ENCODE assay signal across 17 cellular contexts in genomic region chr10:85231534-85232270, GRCh38.
DNase-seq lines count a peak whose midpoint lies in the region; ATAC-seq and TF ChIP-seq lines count a peak whose summit lies in the region.
"Had no signal": no experiment of that assay in that cellular context is flagged by ENCODE, and none has a peak within 500 bp of the region (broad histone marks: within the 10 kb centered on the region; RNA-seq: fewer than 3 reads in every experiment).

No MANE protein-coding gene starts in this region.

- peaks cover 0 to 7% of the 10 kb centered on the region in 2 donors for H3K9me3 Mint-ChIP-seq in stimulated activated naive CD8-positive, alpha-beta T cell treated with anti-CD3 and anti-CD28 coated beads, Interleukin-15, amount 100 ng/mL, for 72 hours
- H3K9me3 Mint-ChIP-seq: CD4-positive, alpha-beta T cell; CD8-positive, alpha-beta T cell had no signal

- peak; percentile 5 for DNase-seq in NCI-H1105 treated with DMSO at 0.1 percent for 48 hours (lab: John Stamatoyannopoulos, UW)
- DNase-seq in NCI-H1105 (lab: John Stamatoyannopoulos, UW): no peak
- no peak for DNase-seq in left lobe of liver (ENCODE audit: low spot score)
- DNase-seq in thyroid gland: no peak
- DNase-seq in stimulated activated naive CD8-positive, alpha-beta T cell treated with anti-CD3 and anti-CD28 coated beads, Interleukin-15, amount 100 ng/mL, for 72 hours: no peak
- DNase-seq: AML-193; Caco-2; Calu3; CD4-positive, alpha-beta T cell; CD8-positive, alpha-beta T cell; DMS79 treated with DMSO at 0.1 percent for 48 hours; GF-D8 had no signal

- TF ChIP-seq POLR2A in thyroid gland (IDR thresholded peaks at IDR 0.05): no peak

- H3K27me3 ChIP-seq in thyroid gland: no peaks in the 10 kb centered on the region
- H3K27me3 ChIP-seq: BLaER1 treated with 17β-estradiol and CSF1 and Interleukin-3, amounts not matched to agents 10 nM and 100 nM had no signal

- peak; percentile 85 for ATAC-seq in left lobe of liver
- ATAC-seq in stimulated activated naive CD8-positive, alpha-beta T cell treated with anti-CD3 and anti-CD28 coated beads, Interleukin-15, amount 100 ng/mL, for 72 hours: no peak
- ATAC-seq: A549; CD8-positive, alpha-beta T cell had no signal

- TF ChIP-seq CTCF in thyroid gland (IDR thresholded peaks at IDR 0.05): no peak

- intact Hi-C loops in thyroid gland (cut with DNase I): no loop called here

- H3K36me3 ChIP-seq in thyroid gland: no peaks in the 10 kb centered on the region
- H3K36me3 ChIP-seq: BLaER1 treated with 17β-estradiol and CSF1 and Interleukin-3, amounts not matched to agents 10 nM and 100 nM had no signal

- peaks cover 31 to 47% of the 10 kb centered on the region in 2 donors for H3K4me1 ChIP-seq in thyroid gland
- H3K4me1 ChIP-seq: A549; BLaER1 treated with 17β-estradiol and CSF1 and Interleukin-3, amounts not matched to agents 10 nM and 100 nM; Caco-2 had no signal

- no peaks in the 10 kb centered on the region for H3K9me3 ChIP-seq in thyroid gland
- H3K9me3 ChIP-seq: A549; BLaER1 treated with 17β-estradiol and CSF1 and Interleukin-3, amounts not matched to agents 10 nM and 100 nM; Caco-2 had no signal

- no peaks in the 10 kb centered on the region for H3K27me3 Mint-ChIP-seq in stimulated activated naive CD8-positive, alpha-beta T cell treated with anti-CD3 and anti-CD28 coated beads, Interleukin-15, amount 100 ng/mL, for 72 hours
- H3K27me3 Mint-ChIP-seq: B cell; CD4-positive, alpha-beta T cell had no signal

- 74 to 88% methylated on average over 3 of the region's 3 CpGs for WGBS in thyroid gland, 2 donors

- no peak overlapping the region for H3K4me3 Mint-ChIP-seq in stimulated activated naive CD8-positive, alpha-beta T cell treated with anti-CD3 and anti-CD28 coated beads, Interleukin-15, amount 100 ng/mL, for 72 hours
- H3K4me3 Mint-ChIP-seq: B cell; CD4-positive, alpha-beta T cell; CD8-positive, alpha-beta T cell had no signal

- H3K4me3 ChIP-seq in thyroid gland (replicated peaks in 1 of 3): no peak overlapping the region
- H3K4me3 ChIP-seq: A549; BLaER1 treated with 17β-estradiol and CSF1 and Interleukin-3, amounts not matched to agents 10 nM and 100 nM had no signal

- no peaks in the 10 kb centered on the region for H3K4me1 Mint-ChIP-seq in stimulated activated naive CD8-positive, alpha-beta T cell treated with anti-CD3 and anti-CD28 coated beads, Interleukin-15, amount 100 ng/mL, for 72 hours
- H3K4me1 Mint-ChIP-seq: B cell had no signal

- no peak overlapping the region for H3K27ac Mint-ChIP-seq in stimulated activated naive CD8-positive, alpha-beta T cell treated with anti-CD3 and anti-CD28 coated beads, Interleukin-15, amount 100 ng/mL, for 72 hours
- H3K27ac Mint-ChIP-seq: B cell; CD4-positive, alpha-beta T cell; CD8-positive, alpha-beta T cell had no signal

- peak overlapping the region in 2 of 3 donors; percentile 84 to 95 for H3K27ac ChIP-seq in thyroid gland
- H3K27ac ChIP-seq: 22Rv1; A549; BLaER1 treated with 17β-estradiol and CSF1 and Interleukin-3, amounts not matched to agents 10 nM and 100 nM; C4-2B had no signal
